ENCODE assay signal across 28 cellular contexts in the genomic region with DNA sequence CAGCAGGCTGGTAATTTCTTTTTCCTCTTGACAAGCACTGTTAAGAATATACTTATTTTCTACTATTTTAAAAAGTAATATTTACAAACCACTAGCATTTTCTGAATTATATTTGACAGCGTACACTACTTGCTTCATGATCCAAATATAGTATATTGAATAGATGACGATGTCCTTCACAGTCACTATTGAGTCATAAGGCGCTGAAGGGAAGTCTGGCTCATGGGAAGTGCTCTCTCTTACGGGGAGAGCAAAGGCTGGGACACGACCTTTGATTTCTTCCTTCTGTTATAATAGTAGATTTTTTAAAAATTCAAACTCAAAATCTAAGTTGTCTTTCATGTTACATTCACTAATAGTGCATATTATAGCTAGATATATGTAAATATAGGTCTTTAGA.
"Had no signal": no experiment of that assay in that cellular context is flagged by ENCODE, and none has a peak within 500 bp of the region (broad histone marks: within the 10 kb centered on the region; RNA-seq: fewer than 3 reads in every experiment).

No MANE protein-coding gene starts in this region.

- H3K36me3 ChIP-seq: heart right ventricle, left lung, neural progenitor cell, right lobe of liver, tibial artery had no signal

- H3K9me3 Mint-ChIP-seq: endodermal cell, nephron, type B pancreatic cell had no signal

- H3K36me3 Mint-ChIP-seq: neural progenitor cell, type B pancreatic cell had no signal

- H3K9me3 ChIP-seq: right lobe of liver, testis, tibial artery had no signal

- DNase-seq: dorsolateral prefrontal cortex; effector CD4-positive, alpha-beta T cell; endodermal cell; foreskin melanocyte; glutamatergic neuron; heart right ventricle; hippocampal formation; left cardiac atrium; left lung; mesendoderm; midbrain; naive thymus-derived CD4-positive, alpha-beta T cell; right lobe of liver; small intestine; stimulated activated CD4-positive, alpha-beta T cell treated with anti-CD3 and anti-CD28 coated beads, Interleukin-15, amount 100 ng/mL, for 24 hours; stimulated activated CD4-positive, alpha-beta T cell treated with anti-CD3 and anti-CD28 coated beads, Interleukin-2, amount 100 ng/mL, for 48 hours; stimulated activated CD8-positive, alpha-beta memory T cell treated with anti-CD3 and anti-CD28 coated beads, Interleukin-4, amount 100 ng/mL, for 48 hours; stimulated activated naive CD4-positive, alpha-beta T cell treated with Interleukin-2 at 50 U/mL for 16 hours; substantia nigra; testis; tibial artery had no signal

- H3K27me3 Mint-ChIP-seq: naive thymus-derived CD4-positive, alpha-beta T cell; progenitor cell of endocrine pancreas; type B pancreatic cell had no signal

- H3K4me3 ChIP-seq: dorsolateral prefrontal cortex, heart right ventricle, left lung, neural progenitor cell, right lobe of liver, testis, tibial artery had no signal

- H3K4me1 Mint-ChIP-seq: endodermal cell, nephron had no signal

- H3K4me1 ChIP-seq: heart right ventricle, left lung, neural progenitor cell, parathyroid adenoma, right lobe of liver, testis, tibial artery had no signal

- H3K27ac Mint-ChIP-seq: endodermal cell, nephron, neural progenitor cell, progenitor cell of endocrine pancreas, type B pancreatic cell had no signal

- H3K27ac ChIP-seq: dorsolateral prefrontal cortex, epithelial cell of prostate, heart right ventricle, left lung, neural progenitor cell, parathyroid adenoma, right lobe of liver, testis, tibial artery had no signal

- H3K27me3 ChIP-seq: dorsolateral prefrontal cortex, heart right ventricle, left lung, neural progenitor cell, right lobe of liver, testis, tibial artery had no signal

- ATAC-seq: esophagus mucosa; heart right ventricle; left cardiac atrium; left lung; naive thymus-derived CD4-positive, alpha-beta T cell; right lobe of liver had no signal

- H3K4me3 Mint-ChIP-seq: endodermal cell; naive thymus-derived CD4-positive, alpha-beta T cell; nephron; neural progenitor cell; type B pancreatic cell had no signal
